19 cellular contexts compared by ENCODE assay signal in the genomic region with DNA sequence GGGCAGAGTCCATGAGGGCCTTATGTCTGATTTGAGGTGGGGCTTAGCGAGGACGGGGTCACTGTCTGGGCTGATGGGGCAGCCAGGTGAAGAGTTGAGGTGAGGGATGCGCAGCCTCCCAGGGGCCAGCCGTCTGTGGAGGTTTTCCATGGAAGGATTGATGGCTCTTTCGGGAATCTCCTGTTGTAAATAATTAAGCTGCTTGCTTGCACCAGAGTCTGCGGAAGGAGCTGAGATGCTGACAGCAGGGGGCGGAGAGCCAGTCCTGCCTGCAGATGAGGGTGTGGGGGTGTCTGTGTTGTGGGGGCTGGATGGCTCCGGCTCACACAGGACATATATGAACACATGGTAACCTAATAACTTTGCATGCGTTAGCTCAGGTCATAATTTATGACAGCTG. TPM values are rescaled to one million over a fixed set of nuclear protein-coding genes. Genes with fewer than 3 reads are reported as not detected.
DNase-seq lines count a peak whose midpoint lies in the region; ATAC-seq, FAIRE-seq and TF ChIP-seq lines count a peak whose summit lies in the region.
"Had no signal": no experiment of that assay in that cellular context is flagged by ENCODE, and none has a peak within 500 bp of the region (broad histone marks: within the 10 kb centered on the region; RNA-seq: fewer than 3 reads in every experiment).

No MANE protein-coding gene starts in this region.

- DNase-seq in activated CD4-positive, alpha-beta T cell treated with anti-CD3 and anti-CD28 coated beads, Interleukin-2, amount 10 ng/mL, durations not matched to agents 24 days and 14 days: no peak
- no peak for DNase-seq in activated CD4-positive, alpha-beta T cell treated with anti-CD3 and anti-CD28 coated beads, Interleukin-2, amount 50 U/mL, for 4 hours
- DNase-seq in RCC 7860 (ENCODE audit: low spot score) (peak; percentile 30), epithelial cell of proximal tubule (ENCODE audit: low read depth) (no peak), renal cortical epithelial cell (ENCODE audit: low read depth) (peak; percentile 62), inferior parietal cortex (ENCODE audit: extremely low spot score) (no peak), left lobe of liver (ENCODE audit: low spot score) (no peak), LoVo (ENCODE audit: low spot score) (no peak)
- DNase-seq: activated CD4-positive, alpha-beta T cell treated with anti-CD3 and anti-CD28 coated beads, Interleukin-2, amount 50 U/mL, for 1 hour; hippocampal formation; MG63; NCI-H187; NCI-H446 treated with DMSO at 0.1 percent for 48 hours; SHP77 treated with DMSO at 0.1 percent for 48 hours; T1000; tibial artery had no signal

- peak overlapping the region; percentile 90 for H3K27ac Mint-ChIP-seq in activated CD4-positive, alpha-beta T cell treated with anti-CD3 and anti-CD28 coated beads, Interleukin-2, amount 10 ng/mL, durations not matched to agents 24 days and 14 days

- FAIRE-seq in RCC 7860 (lab: Jason Lieb, UNC): peak; percentile 66
- FAIRE-seq: G401.6, H54 had no signal

- no peak overlapping the region for H3K4me3 Mint-ChIP-seq in activated CD4-positive, alpha-beta T cell treated with anti-CD3 and anti-CD28 coated beads, Interleukin-2, amount 10 ng/mL, durations not matched to agents 24 days and 14 days

- ATAC-seq in left lobe of liver: no peak

- peaks cover 91% of the 10 kb centered on the region for H3K4me1 Mint-ChIP-seq in activated CD4-positive, alpha-beta T cell treated with anti-CD3 and anti-CD28 coated beads, Interleukin-2, amount 10 ng/mL, durations not matched to agents 24 days and 14 days

- no peaks in the 10 kb centered on the region for H3K27me3 Mint-ChIP-seq in activated CD4-positive, alpha-beta T cell treated with anti-CD3 and anti-CD28 coated beads, Interleukin-2, amount 10 ng/mL, durations not matched to agents 24 days and 14 days

- no peaks in the 10 kb centered on the region for H3K9me3 Mint-ChIP-seq in activated CD4-positive, alpha-beta T cell treated with anti-CD3 and anti-CD28 coated beads, Interleukin-2, amount 10 ng/mL, durations not matched to agents 24 days and 14 days

- no peaks in the 10 kb centered on the region for H3K36me3 Mint-ChIP-seq in activated CD4-positive, alpha-beta T cell treated with anti-CD3 and anti-CD28 coated beads, Interleukin-2, amount 10 ng/mL, durations not matched to agents 24 days and 14 days (ENCODE audit: low read depth)

- peak; percentile 64 for TF ChIP-seq CTCF in epithelial cell of proximal tubule (conservative IDR thresholded peaks at IDR 0.05; ENCODE audit: low read depth, low read length)

- H3K4me3 ChIP-seq in epithelial cell of proximal tubule (ENCODE audit: low read depth, low read length): no peak overlapping the region
- H3K4me3 ChIP-seq: cardiac muscle cell, MG63, tibial artery had no signal

- intact Hi-C loops in activated CD4-positive, alpha-beta T cell treated with anti-CD3 and anti-CD28 coated beads, Interleukin-2, amount 10 ng/mL, durations not matched to agents 24 days and 14 days (cut with micrococcal nuclease): no loop called here

RNA-seq across cellular contexts. Expression of gene SEMA4D, which starts 36.6 kb away (rescaled TPM):
- total RNA-seq in activated CD4-positive, alpha-beta T cell treated with anti-CD3 and anti-CD28 coated beads, Interleukin-2, amount 10 ng/mL, durations not matched to agents 24 days and 14 days: 368 and 370 TPM in 2 replicates
- total RNA-seq in epithelial cell of proximal tubule (8.0 and 12.3 TPM in 2 replicates), renal cortical epithelial cell (6.9 and 55.4 TPM in 2 replicates), left lobe of liver (3.9 TPM)

Comparison
In these comparisons a context has a peak if more than half of its experiments do, and no peak if none do; other contexts are left out.
1. DNase-seq: peak in RCC 7860 (single experiment) and renal cortical epithelial cell (single experiment); none in activated CD4-positive, alpha-beta T cell treated with anti-CD3 and anti-CD28 coated beads, Interleukin-2, amount 10 ng/mL, durations not matched to agents 24 days and 14 days (single experiment), activated CD4-positive, alpha-beta T cell treated with anti-CD3 and anti-CD28 coated beads, Interleukin-2, amount 50 U/mL, for 4 hours (0 of 2), epithelial cell of proximal tubule (single experiment), inferior parietal cortex (single experiment), left lobe of liver (single experiment) and LoVo (single experiment).